8 cellular contexts compared by ENCODE assay signal in the genomic region with DNA sequence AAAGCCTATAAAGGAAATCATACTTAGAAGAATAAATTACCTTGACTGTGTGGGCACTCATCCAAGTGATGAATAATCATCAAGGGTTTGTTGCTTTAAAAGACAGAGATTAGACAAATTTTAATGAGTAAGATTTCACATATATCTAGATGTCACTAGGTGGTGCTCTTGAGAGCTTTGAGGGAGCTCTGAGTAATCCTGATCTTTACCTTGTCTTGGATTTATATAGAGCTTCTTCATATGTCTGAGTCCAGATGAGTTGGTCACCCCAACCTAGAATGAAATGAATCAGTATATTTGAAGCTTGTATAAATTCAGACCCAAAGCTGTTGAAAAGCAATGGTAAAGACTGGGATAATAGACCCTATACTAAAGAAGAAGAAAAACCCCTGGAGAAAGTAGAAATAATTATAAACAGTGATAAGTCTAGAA. TPM values are rescaled to one million over a fixed set of nuclear protein-coding genes. Genes with fewer than 3 reads are reported as not detected.
DNase-seq lines count a peak whose midpoint lies in the region; ATAC-seq and TF ChIP-seq lines count a peak whose summit lies in the region.

No MANE protein-coding gene starts in this region.

- TF ChIP-seq EP300 in SK-N-SH (IDR thresholded peaks at IDR 0.05; ENCODE audit: borderline replicate concordance in 1 of 2, low read depth in 1 of 2, low read length in 1 of 2) = no peak

- H3K9me3 ChIP-seq in SK-N-SH = no peaks in the 10 kb centered on the region

- no peak overlapping the region for H2AFZ ChIP-seq in SK-N-SH (ENCODE audit: low read depth)

- TF ChIP-seq CTCF in SK-N-SH (IDR thresholded peaks at IDR 0.05) = peak; percentile 80
- TF ChIP-seq CTCF in fibroblast of the aortic adventitia (IDR thresholded peaks at IDR 0.05; ENCODE audit: insufficient read depth, low read length) = peak; percentile 63

- CTCF ChIA-PET in SK-N-SH (lab: Yijun Ruan, JAX) = interaction anchor here (0.5 to 4.4 kb wide), 44 partner anchors 8 to 203 kb away, joined by 3 to 27 read pairs (median 4); a partner anchor contains a TSS

- peak; percentile 68 for TF ChIP-seq RAD21 in SK-N-SH (IDR thresholded peaks at IDR 0.05; ENCODE audit: low read length)

- H3K4me1 ChIP-seq in SK-N-SH (ENCODE audit: control insufficient read depth in 1 of 2, insufficient read depth in 2 of 2, low read depth in 1 of 2, low read length in 1 of 2) = no peaks in the 10 kb centered on the region

- POLR2A ChIA-PET in SK-N-SH (lab: Yijun Ruan, JAX) = no interaction called here

- H3K27ac ChIP-seq in SK-N-SH (ENCODE audit: low read depth in 2 of 2, low read length in 1 of 2) = no peak overlapping the region

- H3F3A ChIP-seq in SK-N-SH (replicated peaks; ENCODE audit: insufficient read depth) = no peaks in the 10 kb centered on the region

- H3K4me3 ChIP-seq in SK-N-SH (ENCODE audit: low read depth in 2 of 2, low read length in 1 of 2) (no peak overlapping the region), fibroblast of the aortic adventitia (ENCODE audit: low read depth, low read length) (no peak overlapping the region)

- H3K4me2 ChIP-seq in SK-N-SH = no peak overlapping the region

- H3K36me3 ChIP-seq in SK-N-SH (replicated peaks in 1 of 2; ENCODE audit: control insufficient read depth in 1 of 2, insufficient read depth in 2 of 2, low read length in 1 of 2) = no peaks in the 10 kb centered on the region

- H3K9ac ChIP-seq in SK-N-SH = no peak overlapping the region

- H3K79me2 ChIP-seq in SK-N-SH (ENCODE audit: insufficient read depth) = no peaks in the 10 kb centered on the region

- H4K20me1 ChIP-seq in SK-N-SH (ENCODE audit: insufficient read depth) = no peaks in the 10 kb centered on the region

- H3K9me2 ChIP-seq in SK-N-SH = no peaks in the 10 kb centered on the region

- ATAC-seq in GM21528 (IDR thresholded peaks at IDR 0.05; ENCODE audit: low FRiP score, unreplicated experiment) (peak; percentile 81), GM21447 (IDR thresholded peaks at IDR 0.05; ENCODE audit: unreplicated experiment) (no peak)

- no peaks in the 10 kb centered on the region; the same call in 1 of the 2 replicates for H3K27me3 ChIP-seq in SK-N-SH (ENCODE audit: insufficient read depth)

- peak; percentile 80 for DNase-seq in DMS53 (lab: John Stamatoyannopoulos, UW)
- peak; percentile 62 for DNase-seq in NAMALWA (ENCODE audit: low spot score)
- DNase-seq in SK-N-SH = peak; percentile 42
- DNase-seq in fibroblast of the aortic adventitia (ENCODE audit: low read depth) = peak; percentile 69
- peak; percentile 30 for DNase-seq in putamen (ENCODE audit: low spot score)
- DNase-seq in activated CD8-positive, alpha-beta memory T cell treated with anti-CD3 and anti-CD28 coated beads, Interleukin-2, amount 50 U/mL, for 48 hours = no peak

TF ChIP-seq in SK-N-SH, 30 proteins besides CTCF, POLR2A, EP300 and RAD21:
- no peak for TF ChIP-seq MEF2A (IDR thresholded peaks at IDR 0.05; ENCODE audit: borderline replicate concordance, low read depth)
- TF ChIP-seq CHD2 (IDR thresholded peaks at IDR 0.05; ENCODE audit: low read length, partially characterized antibody) = no peak
- TF ChIP-seq YY1 (IDR thresholded peaks at IDR 0.05; ENCODE audit: low read depth) = no peak
- TF ChIP-seq SMC3 (IDR thresholded peaks at IDR 0.05; ENCODE audit: low read depth, low read length) = peak; percentile 54
- no peak for TF ChIP-seq RFX5 (IDR thresholded peaks at IDR 0.05; ENCODE audit: low read length)

RNA-seq across cellular contexts. Expression of a gene that starts 3.7 kb away (rescaled TPM):
- polyA plus RNA-seq in SK-N-SH (2012; rRNA removed) = not detected in 2 replicates
- not detected in 2 replicates for polyA plus RNA-seq in SK-N-SH (2012; cell fraction: cytosol; rRNA removed)
- not detected in 2 replicates for polyA plus RNA-seq in SK-N-SH (2012; cell fraction: nucleus; rRNA removed)
- total RNA-seq in fibroblast of the aortic adventitia (ENCODE audit: low replicate concordance) = 0.25 TPM in 1 of 2 replicates, not detected in the other

RNA-seq across cellular contexts. Expression of a gene that starts 47.6 kb away (rescaled TPM):
- 0.26 and 0.42 TPM in 2 replicates for polyA plus RNA-seq in SK-N-SH (2012; rRNA removed)
- polyA plus RNA-seq in SK-N-SH (2012; cell fraction: cytosol; rRNA removed) = 0.71 and 0.77 TPM in 2 replicates
- 0.12 and 0.37 TPM in 2 replicates for polyA plus RNA-seq in SK-N-SH (2012; cell fraction: nucleus; rRNA removed)
- 4.3 TPM in 1 of 2 replicates, not detected in the other for total RNA-seq in fibroblast of the aortic adventitia (ENCODE audit: low replicate concordance)
